ENCODE assay signal across 16 cellular contexts in genomic region chr21:44360174-44360573, GRCh38. TPM values are rescaled to one million over a fixed set of nuclear protein-coding genes. Genes with fewer than 3 reads are reported as not detected.
A peak's percentile ranks its signal among the peaks of the same experiment; 100 is the strongest.
DNase-seq lines count a peak whose midpoint lies in the region; ATAC-seq, FAIRE-seq and TF ChIP-seq lines count a peak whose summit lies in the region.
"Had no signal": no experiment of that assay in that cellular context is flagged by ENCODE, and none has a peak within 500 bp of the region (broad histone marks: within the 10 kb centered on the region; RNA-seq: fewer than 3 reads in every experiment).

No MANE protein-coding gene starts in this region.

- H3K27ac Mint-ChIP-seq in natural killer cell = no peak overlapping the region
- peak overlapping the region in 1 of 2 donors; percentile 74 for H3K27ac Mint-ChIP-seq in natural killer cell treated with Interleukin-12 subunit alpha and Interleukin-12 subunit beta and Interleukin-15 and Interleukin-18, amount 100 ng/mL, for 72 hours
- H3K27ac Mint-ChIP-seq: activated CD4-positive, alpha-beta T cell treated with anti-CD3 and anti-CD28 coated beads, Interleukin-2, amount 10 ng/mL, durations not matched to agents 7 days and 5 days had no signal

- peaks cover 8% of the 10 kb centered on the region for H3K36me3 Mint-ChIP-seq in natural killer cell
- H3K36me3 Mint-ChIP-seq in natural killer cell treated with Interleukin-12 subunit alpha and Interleukin-12 subunit beta and Interleukin-15 and Interleukin-18, amount 100 ng/mL, for 72 hours = peaks cover 12% of the 10 kb centered on the region

- H3K36me3 ChIP-seq in kidney (ENCODE audit: control insufficient read depth in 1 of 2, insufficient read depth in 2 of 2, low read length in 2 of 2) (no peaks in the 10 kb centered on the region), aorta (ENCODE audit: control insufficient read depth in 1 of 2, insufficient read depth in 2 of 2, low read length in 1 of 2) (no peaks in the 10 kb centered on the region)
- H3K36me3 ChIP-seq: MG63 had no signal

- H3K27ac ChIP-seq in kidney (ENCODE audit: low read depth in 2 of 2, low read length in 2 of 2) = no peak overlapping the region
- H3K27ac ChIP-seq in aorta (ENCODE audit: low read depth in 1 of 2, low read length in 2 of 2) = no peak overlapping the region
- H3K27ac ChIP-seq: hepatocyte, parathyroid adenoma had no signal

- peak; percentile 30 to 52 (median 43) for ATAC-seq in natural killer cell
- no peak for ATAC-seq in natural killer cell treated with Interleukin-12 subunit alpha and Interleukin-12 subunit beta and Interleukin-15 and Interleukin-18, amount 100 ng/mL, for 72 hours
- ATAC-seq in aorta (ENCODE audit: low FRiP score) = no peak
- no peak for ATAC-seq in HG02885 (IDR thresholded peaks at IDR 0.05; ENCODE audit: poor library complexity, unreplicated experiment)

- H3K4me1 ChIP-seq in kidney (ENCODE audit: control insufficient read depth in 1 of 2, insufficient read depth in 1 of 2, low read depth in 1 of 2, low read length in 2 of 2) = no peaks in the 10 kb centered on the region
- no peaks in the 10 kb centered on the region for H3K4me1 ChIP-seq in aorta (ENCODE audit: control insufficient read depth in 1 of 2, insufficient read depth in 2 of 2, low read length in 2 of 2)
- H3K4me1 ChIP-seq: parathyroid adenoma had no signal

- H3K4me3 ChIP-seq in kidney (ENCODE audit: low read length in 2 of 2) (no peak overlapping the region), aorta (ENCODE audit: low read length in 2 of 2) (no peak overlapping the region)
- H3K4me3 ChIP-seq: hepatocyte, MG63 had no signal

- no peak overlapping the region for H3K9ac ChIP-seq in kidney (ENCODE audit: low read length in 2 of 2)
- H3K9ac ChIP-seq: parathyroid adenoma had no signal

- no peak for FAIRE-seq in kidney (lab: Jason Lieb, UNC)
- FAIRE-seq: endothelial cell of umbilical vein had no signal

- DNase-seq in natural killer cell = no peak
- no peak for DNase-seq in natural killer cell treated with Interleukin-12 subunit alpha and Interleukin-12 subunit beta and Interleukin-15 and Interleukin-18, amount 100 ng/mL, for 72 hours (ENCODE audit: low spot score)
- DNase-seq in SIG-M5 (lab: John Stamatoyannopoulos, UW) = peak; percentile 67
- DNase-seq in kidney = peak; percentile 42
- peak; percentile 47 to 55 for DNase-seq in aorta
- no peak for DNase-seq in T-helper 1 cell
- DNase-seq in activated CD4-positive, CD25-positive, alpha-beta regulatory T cell treated with anti-CD3 and anti-CD28 coated beads, Interleukin-2, amount 50 U/mL, for 72 hours = no peak
- DNase-seq: activated CD4-positive, alpha-beta T cell treated with anti-CD3 and anti-CD28 coated beads, Interleukin-2, amount 10 ng/mL, durations not matched to agents 7 days and 5 days; MG63; SHP77 treated with DMSO at 0.1 percent for 48 hours; stimulated activated CD4-positive, alpha-beta T cell treated with anti-CD3 and anti-CD28 coated beads, Interleukin-1b, Interleukin-23, amount 100 ng/mL, for 48 hours had no signal

- WGBS in aorta, 2 donors = 35% methylated on average over 8 of the region's 8 CpGs

- H3K27me3 Mint-ChIP-seq in natural killer cell (ENCODE audit: low read depth in 2 of 2) = no peaks in the 10 kb centered on the region
- no peaks in the 10 kb centered on the region for H3K27me3 Mint-ChIP-seq in natural killer cell treated with Interleukin-12 subunit alpha and Interleukin-12 subunit beta and Interleukin-15 and Interleukin-18, amount 100 ng/mL, for 72 hours
- H3K27me3 Mint-ChIP-seq: activated CD4-positive, alpha-beta T cell treated with anti-CD3 and anti-CD28 coated beads, Interleukin-2, amount 10 ng/mL, durations not matched to agents 7 days and 5 days had no signal

- no peaks in the 10 kb centered on the region for H3K27me3 ChIP-seq in aorta (ENCODE audit: control insufficient read depth in 1 of 2, insufficient read depth in 2 of 2, low read length in 1 of 2)
- H3K27me3 ChIP-seq: hepatocyte had no signal

- peaks cover 0 to 4% of the 10 kb centered on the region in 2 donors for H3K9me3 Mint-ChIP-seq in natural killer cell
- H3K9me3 Mint-ChIP-seq in natural killer cell treated with Interleukin-12 subunit alpha and Interleukin-12 subunit beta and Interleukin-15 and Interleukin-18, amount 100 ng/mL, for 72 hours = peaks cover 5% of the 10 kb centered on the region

- no peak for TF ChIP-seq CTCF in natural killer cell (IDR thresholded peaks at IDR 0.05)
- no peak for TF ChIP-seq CTCF in kidney (IDR thresholded peaks at IDR 0.05; ENCODE audit: borderline replicate concordance, extremely low read depth, insufficient read depth)

- intact Hi-C loops in natural killer cell (cut with micrococcal nuclease) = no loop called here
- intact Hi-C loops in kidney (cut with DNase I) = no loop called here
- intact Hi-C loops in aorta (cut with DNase I) = loop anchor here in 1 of 2 donors (10.0 kb wide), 1 partner anchor 55 kb away; no protein-coding TSS in a partner anchor

- H3K4me1 Mint-ChIP-seq in natural killer cell = peaks cover 37 to 48% of the 10 kb centered on the region in 2 donors
- H3K4me1 Mint-ChIP-seq in natural killer cell treated with Interleukin-12 subunit alpha and Interleukin-12 subunit beta and Interleukin-15 and Interleukin-18, amount 100 ng/mL, for 72 hours (ENCODE audit: low read depth in 2 of 2) = peaks cover 6 to 35% of the 10 kb centered on the region in 2 donors

- H3K4me3 Mint-ChIP-seq in natural killer cell = no peak overlapping the region
- H3K4me3 Mint-ChIP-seq in natural killer cell treated with Interleukin-12 subunit alpha and Interleukin-12 subunit beta and Interleukin-15 and Interleukin-18, amount 100 ng/mL, for 72 hours = no peak overlapping the region
- H3K4me3 Mint-ChIP-seq: activated CD4-positive, alpha-beta T cell treated with anti-CD3 and anti-CD28 coated beads, Interleukin-2, amount 10 ng/mL, durations not matched to agents 7 days and 5 days had no signal

- H3K9me3 ChIP-seq in kidney (ENCODE audit: control insufficient read depth in 1 of 2, low read length in 2 of 2) = peaks cover 0 to 2% of the 10 kb centered on the region in 2 donors
- H3K9me3 ChIP-seq in aorta (ENCODE audit: control insufficient read depth, low read length) = peaks cover 5% of the 10 kb centered on the region

RNA-seq across cellular contexts. Expression of gene TRPM2, which starts 6.8 kb away (rescaled TPM):
- total RNA-seq in natural killer cell = 10 to 100 TPM; 21.7 to 70.5 (median 25.2) TPM
- total RNA-seq in natural killer cell treated with Interleukin-12 subunit alpha and Interleukin-12 subunit beta and Interleukin-15 and Interleukin-18, amount 100 ng/mL, for 72 hours = 10 to 100 TPM; 14.7 to 15.8 TPM
- total RNA-seq in kidney = 11.5 TPM
- 2.0 TPM for polyA plus RNA-seq in kidney (ENCODE audit: insufficient read depth, low read depth, low replicate concordance)
- total RNA-seq in aorta = 10 to 100 TPM in 1 of 2 donors, 1 to 10 TPM in 1; 7.0 to 15.8 TPM
- 1 to 10 TPM; 2.2 to 4.9 TPM for polyA plus RNA-seq in aorta
- total RNA-seq: endothelial cell of umbilical vein, G401 had no signal
- polyA plus RNA-seq: endothelial cell of umbilical vein had no signal

RNA-seq across cellular contexts. Expression of gene CFAP410, which starts 21.0 kb away (rescaled TPM):
- total RNA-seq in natural killer cell (10 to 100 TPM; 43.6 to 47.4 (median 46.7) TPM), kidney (23.3 TPM), aorta (10 to 100 TPM; 19.4 to 20.9 TPM)
- 10 to 100 TPM; 19.6 to 28.4 TPM for total RNA-seq in natural killer cell treated with Interleukin-12 subunit alpha and Interleukin-12 subunit beta and Interleukin-15 and Interleukin-18, amount 100 ng/mL, for 72 hours
- polyA plus RNA-seq in kidney (ENCODE audit: insufficient read depth, low read depth, low replicate concordance) (45.3 TPM), aorta (100 to 1,000 TPM in 1 of 2 donors, 10 to 100 TPM in 1; 26.2 to 121 TPM)

Comparison
In these comparisons a context has a peak if more than half of its experiments do, and no peak if none do; other contexts are left out.
1. ATAC-seq: peak in natural killer cell (3 of 3); none in natural killer cell treated with Interleukin-12 subunit alpha and Interleukin-12 subunit beta and Interleukin-15 and Interleukin-18, amount 100 ng/mL, for 72 hours (0 of 2), aorta (single experiment) and HG02885 (single experiment).
2. DNase-seq: peak in SIG-M5 (single experiment), kidney (single experiment) and aorta (2 of 2); none in natural killer cell (single experiment), natural killer cell treated with Interleukin-12 subunit alpha and Interleukin-12 subunit beta and Interleukin-15 and Interleukin-18, amount 100 ng/mL, for 72 hours (single experiment), T-helper 1 cell (0 of 5) and activated CD4-positive, CD25-positive, alpha-beta regulatory T cell treated with anti-CD3 and anti-CD28 coated beads, Interleukin-2, amount 50 U/mL, for 72 hours (single experiment).